Comparison of ENCODE assay signal across 29 cellular contexts in genomic region chr13:24389506-24389905, GRCh38.
"Had no signal": no experiment of that assay in that cellular context is flagged by ENCODE, and none has a peak within 500 bp of the region (broad histone marks: within the 10 kb centered on the region; RNA-seq: fewer than 3 reads in every experiment).

No MANE protein-coding gene starts in this region.

- H3K4me3 ChIP-seq: adrenal gland, body of pancreas, esophagus muscularis mucosa, gastrocnemius medialis had no signal

- ATAC-seq: activated CD4-positive, alpha-beta T cell treated with anti-CD3 and anti-CD28 coated beads for 36 hours; activated CD8-positive, alpha-beta memory T cell treated with anti-CD3 and anti-CD28 coated beads, Interleukin-2, amount 10 ng/mL, durations not matched to agents 7 days and 5 days; activated CD8-positive, alpha-beta T cell treated with anti-CD3 and anti-CD28 coated beads, Interleukin-2, amount 10 ng/mL, durations not matched to agents 7 days and 5 days; activated naive CD8-positive, alpha-beta T cell treated with anti-CD3 and anti-CD28 coated beads, Interleukin-2, amount 50 U/mL, for 24 hours; body of pancreas; effector memory CD8-positive, alpha-beta T cell; foreskin keratinocyte; gastrocnemius medialis had no signal

- H3K27ac ChIP-seq: adrenal gland, body of pancreas, esophagus muscularis mucosa, foreskin keratinocyte, gastrocnemius medialis had no signal

- DNase-seq: activated CD4-positive, alpha-beta memory T cell treated with anti-CD3 and anti-CD28 coated beads for 36 hours; activated CD4-positive, alpha-beta T cell treated with anti-CD3 and anti-CD28 coated beads for 36 hours; activated CD4-positive, alpha-beta T cell treated with anti-CD3 and anti-CD28 coated beads, Interleukin-2, amount 10 ng/mL, durations not matched to agents 24 days and 14 days; activated CD4-positive, CD25-positive, alpha-beta regulatory T cell; activated CD4-positive, CD25-positive, alpha-beta regulatory T cell treated with anti-CD3 and anti-CD28 coated beads, Interleukin-2, amount 50 U/mL, for 72 hours; activated CD8-positive, alpha-beta memory T cell treated with anti-CD3 and anti-CD28 coated beads, Interleukin-2, amount 10 ng/mL, durations not matched to agents 7 days and 5 days; activated CD8-positive, alpha-beta memory T cell treated with anti-CD3 and anti-CD28 coated beads, Interleukin-2, amount 50 U/mL, for 4 hours; activated CD8-positive, alpha-beta T cell treated with anti-CD3 and anti-CD28 coated beads, Interleukin-2, amount 10 ng/mL, durations not matched to agents 7 days and 5 days; activated effector memory CD4-positive, alpha-beta T cell treated with anti-CD3 and anti-CD28 coated beads, Interleukin-2, amount 50 U/mL, for 16 hours; activated naive CD4-positive, alpha-beta T cell treated with anti-CD3 and anti-CD28 coated beads for 36 hours; activated naive CD8-positive, alpha-beta T cell treated with anti-CD3 and anti-CD28 coated beads for 36 hours; activated naive CD8-positive, alpha-beta T cell treated with anti-CD3 and anti-CD28 coated beads, Interleukin-2, amount 50 U/mL, for 24 hours; activated T-cell treated with anti-CD3 and anti-CD28 coated beads, Interleukin-2, amount 50 U/mL, for 1 hour; activated T-cell treated with anti-CD3 and anti-CD28 coated beads, Interleukin-2, amount 50 U/mL, for 48 hours; adrenal gland; amygdala; aorta; body of pancreas; caudate nucleus; cortex of kidney; dermis blood vessel endothelial cell; effector CD4-positive, alpha-beta T cell; effector memory CD8-positive, alpha-beta T cell; erythroblast; foreskin keratinocyte; gastrocnemius medialis; glutamatergic neuron; T-helper 2 cell had no signal

- H3K27me3 ChIP-seq: adrenal gland, body of pancreas, esophagus muscularis mucosa, foreskin keratinocyte, gastrocnemius medialis had no signal

- H3K36me3 ChIP-seq: adrenal gland, esophagus muscularis mucosa, gastrocnemius medialis had no signal

- H3K4me1 ChIP-seq: adrenal gland, body of pancreas, esophagus muscularis mucosa, foreskin keratinocyte, gastrocnemius medialis had no signal

- H3K9me3 ChIP-seq: adrenal gland, body of pancreas, esophagus muscularis mucosa, gastrocnemius medialis had no signal
